ENCODE assay signal across 21 cellular contexts in the genomic region with DNA sequence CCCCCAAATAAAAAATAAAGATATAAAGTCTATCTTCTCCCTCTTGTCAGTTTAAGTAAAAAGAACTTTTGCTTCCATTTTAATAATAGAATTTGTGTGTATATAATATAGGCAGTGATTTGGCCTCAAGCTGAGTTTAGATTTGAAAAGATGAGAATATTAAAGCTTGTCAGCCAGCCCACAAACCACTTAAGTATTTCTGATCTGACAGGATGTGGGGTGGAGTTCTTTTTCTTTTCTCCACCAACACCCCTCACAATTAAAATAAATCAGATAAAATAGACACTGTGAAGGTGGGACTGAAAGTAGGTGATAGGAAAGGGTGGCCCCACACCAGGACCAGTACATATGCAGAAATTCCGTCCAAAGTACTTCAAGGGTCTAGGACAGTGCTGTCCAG.
DNase-seq lines count a peak whose midpoint lies in the region; ATAC-seq and TF ChIP-seq lines count a peak whose summit lies in the region.
"Had no signal": no experiment of that assay in that cellular context is flagged by ENCODE, and none has a peak within 500 bp of the region (broad histone marks: within the 10 kb centered on the region; RNA-seq: fewer than 3 reads in every experiment).

No MANE protein-coding gene starts in this region.

- H3K9me3 Mint-ChIP-seq in activated CD4-positive, alpha-beta T cell treated with anti-CD3 and anti-CD28 coated beads, Interleukin-2, amount 10 ng/mL, durations not matched to agents 7 days and 5 days: peaks cover 11% of the 10 kb centered on the region
- peaks cover 6% of the 10 kb centered on the region for H3K9me3 Mint-ChIP-seq in activated CD4-positive, alpha-beta T cell treated with anti-CD3 and anti-CD28 coated beads for 36 hours (ENCODE audit: low read depth)
- H3K9me3 Mint-ChIP-seq in CD4-positive, alpha-beta memory T cell: peaks cover 0 to 11% (median 4%) of the 10 kb centered on the region in 8 donors
- H3K9me3 Mint-ChIP-seq in naive thymus-derived CD8-positive, alpha-beta T cell: peaks cover 0 to 8% (median 0%) of the 10 kb centered on the region in 9 donors
- peaks cover 8% of the 10 kb centered on the region for H3K9me3 Mint-ChIP-seq in activated T-helper 2 cell treated with anti-CD3 and anti-CD28 coated beads, Interferon-gamma antibody, Interleukin-2, Interleukin-4, amounts not matched to agents 10 μg/mL and 5 μg/mL and 100 μg/mL, durations not matched to agents 14 hours and 24 hours and 36 hours
- H3K9me3 Mint-ChIP-seq: IgD-negative memory B cell had no signal

- peaks cover 37% of the 10 kb centered on the region for H3K4me1 ChIP-seq in CD4-positive, alpha-beta memory T cell (ENCODE audit: insufficient read depth, low read length)
- H3K4me1 ChIP-seq: Peyer's patch, SJSA1 had no signal

- CTCF ChIA-PET in activated CD4-positive, alpha-beta T cell treated with anti-CD3 and anti-CD28 coated beads, Interleukin-2, amount 10 ng/mL, durations not matched to agents 7 days and 5 days (lab: Charles Lee): no interaction called here
- CTCF ChIA-PET in activated CD4-positive, alpha-beta T cell treated with anti-CD3 and anti-CD28 coated beads for 36 hours (lab: Charles Lee): no interaction called here
- CTCF ChIA-PET in CD4-positive, alpha-beta memory T cell (lab: Charles Lee; ENCODE audit: partially characterized antibody): interaction anchor here (0.7 to 1.0 kb wide), 2 partner anchors 382 to 386 kb away, joined by 3 read pairs; no protein-coding TSS in a partner anchor
- CTCF ChIA-PET in GM10248 (lab: Yijun Ruan, JAX): interaction anchor here (1.4 kb wide), 1 partner anchor 12 kb away, joined by 3 read pairs; no protein-coding TSS in a partner anchor

- H3K4me1 Mint-ChIP-seq in activated CD4-positive, alpha-beta T cell treated with anti-CD3 and anti-CD28 coated beads, Interleukin-2, amount 10 ng/mL, durations not matched to agents 7 days and 5 days: peaks cover 49% of the 10 kb centered on the region
- peaks cover 20% of the 10 kb centered on the region for H3K4me1 Mint-ChIP-seq in activated CD4-positive, alpha-beta T cell treated with anti-CD3 and anti-CD28 coated beads for 36 hours
- peaks cover 14 to 68% (median 36%) of the 10 kb centered on the region in 4 donors for H3K4me1 Mint-ChIP-seq in CD4-positive, alpha-beta memory T cell
- H3K4me1 Mint-ChIP-seq in T-helper 17 cell: peaks cover 14% of the 10 kb centered on the region
- peaks cover 4 to 30% (median 22%) of the 10 kb centered on the region in 4 donors for H3K4me1 Mint-ChIP-seq in naive thymus-derived CD8-positive, alpha-beta T cell
- peaks cover 2% of the 10 kb centered on the region for H3K4me1 Mint-ChIP-seq in activated T-helper 2 cell treated with anti-CD3 and anti-CD28 coated beads, Interferon-gamma antibody, Interleukin-2, Interleukin-4, amounts not matched to agents 10 μg/mL and 5 μg/mL and 100 μg/mL, durations not matched to agents 14 hours and 24 hours and 36 hours (ENCODE audit: low read depth)
- H3K4me1 Mint-ChIP-seq: IgD-negative memory B cell had no signal

- H3K4me3 ChIP-seq in CD4-positive, alpha-beta memory T cell (ENCODE audit: low read length in 2 of 2): no peak overlapping the region
- H3K4me3 ChIP-seq: MG63, Peyer's patch, SJSA1 had no signal

- peak overlapping the region; percentile 82 for H3K27ac Mint-ChIP-seq in activated CD4-positive, alpha-beta T cell treated with anti-CD3 and anti-CD28 coated beads, Interleukin-2, amount 10 ng/mL, durations not matched to agents 7 days and 5 days
- H3K27ac Mint-ChIP-seq in activated CD4-positive, alpha-beta T cell treated with anti-CD3 and anti-CD28 coated beads for 36 hours: no peak overlapping the region
- H3K27ac Mint-ChIP-seq in CD4-positive, alpha-beta memory T cell: peak overlapping the region in 6 of 7 donors; percentile 53 to 84 (median 76)
- H3K27ac Mint-ChIP-seq in T-helper 17 cell: no peak overlapping the region
- H3K27ac Mint-ChIP-seq in naive thymus-derived CD8-positive, alpha-beta T cell: peak overlapping the region in 6 of 10 donors; percentile 30 to 80 (median 58)
- no peak overlapping the region for H3K27ac Mint-ChIP-seq in activated T-helper 2 cell treated with anti-CD3 and anti-CD28 coated beads, Interferon-gamma antibody, Interleukin-2, Interleukin-4, amounts not matched to agents 10 μg/mL and 5 μg/mL and 100 μg/mL, durations not matched to agents 14 hours and 24 hours and 36 hours
- H3K27ac Mint-ChIP-seq: IgD-negative memory B cell had no signal

- H3K9me3 ChIP-seq in CD4-positive, alpha-beta memory T cell (ENCODE audit: control insufficient read depth in 1 of 2, low read length in 2 of 2): no peaks in the 10 kb centered on the region
- H3K9me3 ChIP-seq in T-helper 17 cell (ENCODE audit: control insufficient read depth, low read length, poor library complexity, severe bottlenecking): no peaks in the 10 kb centered on the region
- H3K9me3 ChIP-seq: MG63, Peyer's patch had no signal

- H3K27me3 ChIP-seq in CD4-positive, alpha-beta memory T cell (ENCODE audit: insufficient read depth, low read length): no peaks in the 10 kb centered on the region
- H3K27me3 ChIP-seq: MG63, Peyer's patch, SJSA1 had no signal

- no peaks in the 10 kb centered on the region for H3K36me3 ChIP-seq in CD4-positive, alpha-beta memory T cell (ENCODE audit: insufficient read depth, low read length)
- H3K36me3 ChIP-seq: MG63, Peyer's patch, SJSA1 had no signal

- H3K4me3 Mint-ChIP-seq in activated CD4-positive, alpha-beta T cell treated with anti-CD3 and anti-CD28 coated beads, Interleukin-2, amount 10 ng/mL, durations not matched to agents 7 days and 5 days: peak overlapping the region; percentile 22
- H3K4me3 Mint-ChIP-seq in activated CD4-positive, alpha-beta T cell treated with anti-CD3 and anti-CD28 coated beads for 36 hours: no peak overlapping the region
- peak overlapping the region in 7 of 8 donors; percentile 48 to 82 (median 71) for H3K4me3 Mint-ChIP-seq in CD4-positive, alpha-beta memory T cell
- H3K4me3 Mint-ChIP-seq in T-helper 17 cell: no peak overlapping the region
- H3K4me3 Mint-ChIP-seq in naive thymus-derived CD8-positive, alpha-beta T cell: peak overlapping the region in 9 of 10 donors; percentile 9 to 76 (median 41)
- H3K4me3 Mint-ChIP-seq in activated T-helper 2 cell treated with anti-CD3 and anti-CD28 coated beads, Interferon-gamma antibody, Interleukin-2, Interleukin-4, amounts not matched to agents 10 μg/mL and 5 μg/mL and 100 μg/mL, durations not matched to agents 14 hours and 24 hours and 36 hours (ENCODE audit: low read depth): no peak overlapping the region
- H3K4me3 Mint-ChIP-seq: H9, IgD-negative memory B cell had no signal

- POLR2A ChIA-PET in activated CD4-positive, alpha-beta T cell treated with anti-CD3 and anti-CD28 coated beads, Interleukin-2, amount 10 ng/mL, durations not matched to agents 7 days and 5 days (lab: Charles Lee): no interaction called here
- POLR2A ChIA-PET in activated CD4-positive, alpha-beta T cell treated with anti-CD3 and anti-CD28 coated beads for 36 hours (lab: Charles Lee): no interaction called here
- POLR2A ChIA-PET in CD4-positive, alpha-beta memory T cell (lab: Charles Lee; ENCODE audit: partially characterized antibody): interaction anchor here (0.9 to 1.6 kb wide), 3 partner anchors 23 to 384 kb away, joined by 3 to 5 read pairs (median 4); no protein-coding TSS in a partner anchor
- POLR2A ChIA-PET in naive thymus-derived CD8-positive, alpha-beta T cell (lab: Charles Lee): no interaction called here
- POLR2A ChIA-PET in GM10248 (lab: Yijun Ruan, JAX): no interaction called here

- no peak overlapping the region for H3K27ac ChIP-seq in CD4-positive, alpha-beta memory T cell (ENCODE audit: low read depth, low read length)
- H3K27ac ChIP-seq: 22Rv1, Peyer's patch, SJSA1 had no signal

- ATAC-seq in activated CD4-positive, alpha-beta T cell treated with anti-CD3 and anti-CD28 coated beads for 36 hours: no peak
- ATAC-seq in T-helper 17 cell: peak; percentile 46
- peak in 1 of 2 donors; percentile 57 for ATAC-seq in naive thymus-derived CD8-positive, alpha-beta T cell
- ATAC-seq in GM19455 (IDR thresholded peaks at IDR 0.05; ENCODE audit: unreplicated experiment): no peak

- H3K36me3 Mint-ChIP-seq in activated CD4-positive, alpha-beta T cell treated with anti-CD3 and anti-CD28 coated beads, Interleukin-2, amount 10 ng/mL, durations not matched to agents 7 days and 5 days (ENCODE audit: low read depth): peaks cover 8% of the 10 kb centered on the region
- H3K36me3 Mint-ChIP-seq in activated CD4-positive, alpha-beta T cell treated with anti-CD3 and anti-CD28 coated beads for 36 hours (ENCODE audit: low read depth): no peaks in the 10 kb centered on the region
- H3K36me3 Mint-ChIP-seq in CD4-positive, alpha-beta memory T cell: peaks cover 2 to 9% of the 10 kb centered on the region in 2 donors
- H3K36me3 Mint-ChIP-seq in T-helper 17 cell (ENCODE audit: low read depth): no peaks in the 10 kb centered on the region
- no peaks in the 10 kb centered on the region for H3K36me3 Mint-ChIP-seq in naive thymus-derived CD8-positive, alpha-beta T cell
- H3K36me3 Mint-ChIP-seq in activated T-helper 2 cell treated with anti-CD3 and anti-CD28 coated beads, Interferon-gamma antibody, Interleukin-2, Interleukin-4, amounts not matched to agents 10 μg/mL and 5 μg/mL and 100 μg/mL, durations not matched to agents 14 hours and 24 hours and 36 hours (ENCODE audit: low read depth): no peaks in the 10 kb centered on the region

- intact Hi-C loops in activated CD4-positive, alpha-beta T cell treated with anti-CD3 and anti-CD28 coated beads for 36 hours (cut with DNase I, micrococcal nuclease): no loop called here
- intact Hi-C loops in CD4-positive, alpha-beta memory T cell (cut with micrococcal nuclease): no loop called here
- intact Hi-C loops in activated T-helper 2 cell treated with anti-CD3 and anti-CD28 coated beads, Interferon-gamma antibody, Interleukin-2, Interleukin-4, amounts not matched to agents 10 μg/mL and 5 μg/mL and 100 μg/mL, durations not matched to agents 14 hours and 24 hours and 36 hours (cut with micrococcal nuclease): no loop called here

- no peaks in the 10 kb centered on the region for H3K27me3 Mint-ChIP-seq in activated CD4-positive, alpha-beta T cell treated with anti-CD3 and anti-CD28 coated beads, Interleukin-2, amount 10 ng/mL, durations not matched to agents 7 days and 5 days
- no peaks in the 10 kb centered on the region for H3K27me3 Mint-ChIP-seq in activated CD4-positive, alpha-beta T cell treated with anti-CD3 and anti-CD28 coated beads for 36 hours
- no peaks in the 10 kb centered on the region for H3K27me3 Mint-ChIP-seq in CD4-positive, alpha-beta memory T cell
- H3K27me3 Mint-ChIP-seq in T-helper 17 cell: no peaks in the 10 kb centered on the region
- no peaks in the 10 kb centered on the region for H3K27me3 Mint-ChIP-seq in naive thymus-derived CD8-positive, alpha-beta T cell
- H3K27me3 Mint-ChIP-seq in activated T-helper 2 cell treated with anti-CD3 and anti-CD28 coated beads, Interferon-gamma antibody, Interleukin-2, Interleukin-4, amounts not matched to agents 10 μg/mL and 5 μg/mL and 100 μg/mL, durations not matched to agents 14 hours and 24 hours and 36 hours (ENCODE audit: low read depth): no peaks in the 10 kb centered on the region
- H3K27me3 Mint-ChIP-seq: IgD-negative memory B cell had no signal

- no peak for TF ChIP-seq CTCF in GM10248 (IDR thresholded peaks at IDR 0.05; ENCODE audit: control extremely low read depth, extremely low read depth, low read depth, missing control alignments)

- peak; percentile 22 for DNase-seq in activated CD4-positive, alpha-beta T cell treated with anti-CD3 and anti-CD28 coated beads, Interleukin-2, amount 10 ng/mL, durations not matched to agents 7 days and 5 days
- DNase-seq in activated CD4-positive, alpha-beta T cell treated with anti-CD3 and anti-CD28 coated beads for 36 hours: no peak
- peak in 4 of 5 donors; percentile 23 to 57 (median 42) for DNase-seq in CD4-positive, alpha-beta memory T cell
- DNase-seq in T-helper 17 cell (no peak), GM10248 (ENCODE audit: extremely low spot score) (no peak)
- peak in 3 of 10 donors; percentile 24 to 62 (median 52) for DNase-seq in naive thymus-derived CD8-positive, alpha-beta T cell
- no peak for DNase-seq in activated T-helper 2 cell treated with anti-CD3 and anti-CD28 coated beads, Interferon-gamma antibody, Interleukin-2, Interleukin-4, amounts not matched to agents 10 μg/mL and 5 μg/mL and 100 μg/mL, durations not matched to agents 14 hours and 24 hours and 36 hours (ENCODE audit: low spot score)
- DNase-seq: DMS79, H9, Kasumi-1, MG63, NCI-H1048, NCI-H1436 treated with DMSO at 0.1 percent for 48 hours, NCI-H2029 treated with DMSO at 0.1 percent for 48 hours, NCI-H446 treated with DMSO at 0.1 percent for 48 hours, NCI-H69, Peyer's patch had no signal

Comparison
In these comparisons a context has a peak if more than half of its experiments do, and no peak if none do; other contexts are left out.
1. DNase-seq: peak in activated CD4-positive, alpha-beta T cell treated with anti-CD3 and anti-CD28 coated beads, Interleukin-2, amount 10 ng/mL, durations not matched to agents 7 days and 5 days (single experiment) and CD4-positive, alpha-beta memory T cell (4 of 5); none in activated CD4-positive, alpha-beta T cell treated with anti-CD3 and anti-CD28 coated beads for 36 hours (single experiment), T-helper 17 cell (0 of 3), activated T-helper 2 cell treated with anti-CD3 and anti-CD28 coated beads, Interferon-gamma antibody, Interleukin-2, Interleukin-4, amounts not matched to agents 10 μg/mL and 5 μg/mL and 100 μg/mL, durations not matched to agents 14 hours and 24 hours and 36 hours (single experiment) and GM10248 (single experiment).
2. H3K27ac Mint-ChIP-seq: peak in activated CD4-positive, alpha-beta T cell treated with anti-CD3 and anti-CD28 coated beads, Interleukin-2, amount 10 ng/mL, durations not matched to agents 7 days and 5 days (single experiment), CD4-positive, alpha-beta memory T cell (6 of 7) and naive thymus-derived CD8-positive, alpha-beta T cell (6 of 10); none in activated CD4-positive, alpha-beta T cell treated with anti-CD3 and anti-CD28 coated beads for 36 hours (single experiment), T-helper 17 cell (single experiment) and activated T-helper 2 cell treated with anti-CD3 and anti-CD28 coated beads, Interferon-gamma antibody, Interleukin-2, Interleukin-4, amounts not matched to agents 10 μg/mL and 5 μg/mL and 100 μg/mL, durations not matched to agents 14 hours and 24 hours and 36 hours (single experiment).
3. H3K4me3 Mint-ChIP-seq: peak in activated CD4-positive, alpha-beta T cell treated with anti-CD3 and anti-CD28 coated beads, Interleukin-2, amount 10 ng/mL, durations not matched to agents 7 days and 5 days (single experiment), CD4-positive, alpha-beta memory T cell (7 of 8) and naive thymus-derived CD8-positive, alpha-beta T cell (9 of 10); none in activated CD4-positive, alpha-beta T cell treated with anti-CD3 and anti-CD28 coated beads for 36 hours (single experiment), T-helper 17 cell (single experiment) and activated T-helper 2 cell treated with anti-CD3 and anti-CD28 coated beads, Interferon-gamma antibody, Interleukin-2, Interleukin-4, amounts not matched to agents 10 μg/mL and 5 μg/mL and 100 μg/mL, durations not matched to agents 14 hours and 24 hours and 36 hours (single experiment).
4. CTCF ChIA-PET loops: an anchor here in CD4-positive, alpha-beta memory T cell (0.7 to 1.0 kb wide) and GM10248 (1.4 kb wide); none called in activated CD4-positive, alpha-beta T cell treated with anti-CD3 and anti-CD28 coated beads, Interleukin-2, amount 10 ng/mL, durations not matched to agents 7 days and 5 days and activated CD4-positive, alpha-beta T cell treated with anti-CD3 and anti-CD28 coated beads for 36 hours.